ENCODE assay signal across 1 cellular context in the genomic region with DNA sequence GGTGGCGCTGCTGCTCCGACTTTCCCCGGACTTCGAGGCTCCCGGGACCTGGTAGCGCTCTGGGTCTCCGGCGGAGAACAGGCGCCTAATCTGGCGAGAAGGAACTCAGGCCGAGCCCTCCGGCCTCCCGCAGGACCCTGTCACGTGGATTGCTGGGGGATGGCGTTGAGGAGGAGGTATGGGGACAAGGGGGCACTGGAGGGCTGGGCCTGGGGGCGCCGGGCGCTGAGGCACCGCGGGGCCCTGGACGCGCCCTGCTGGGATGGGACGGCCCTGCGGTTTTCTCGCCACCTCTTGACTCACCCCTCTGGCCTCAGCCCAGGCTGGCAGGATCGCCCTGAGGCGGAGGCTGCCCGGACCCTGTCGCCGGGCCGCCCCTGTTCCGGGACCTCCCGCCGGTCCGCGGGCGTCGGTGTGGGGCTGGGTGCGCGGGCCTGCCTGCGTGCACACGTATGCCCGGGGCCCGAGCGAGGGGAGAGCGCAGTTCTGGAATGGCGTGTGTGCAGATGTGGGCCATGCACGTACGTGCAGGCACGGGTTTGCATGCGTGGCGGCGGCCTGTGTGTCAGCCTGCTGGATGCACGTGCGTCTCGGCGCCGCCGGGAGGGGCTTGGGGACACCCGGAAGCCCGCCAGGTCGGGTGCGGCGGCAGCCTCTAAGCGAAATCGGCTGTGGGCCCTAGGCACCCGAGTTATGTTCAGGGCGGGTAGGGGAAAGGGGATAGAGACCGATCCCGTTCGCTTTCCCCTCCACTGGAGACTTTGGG.
A peak's percentile ranks its signal among the peaks of the same experiment; 100 is the strongest.
TF ChIP-seq lines count a peak whose summit lies in the region.

No MANE protein-coding gene starts in this region.

TF ChIP-seq in H1, 55 proteins besides CTCF, POLR2A, EP300 and RAD21 (continued from another document):
- TF ChIP-seq, protein P1, sequence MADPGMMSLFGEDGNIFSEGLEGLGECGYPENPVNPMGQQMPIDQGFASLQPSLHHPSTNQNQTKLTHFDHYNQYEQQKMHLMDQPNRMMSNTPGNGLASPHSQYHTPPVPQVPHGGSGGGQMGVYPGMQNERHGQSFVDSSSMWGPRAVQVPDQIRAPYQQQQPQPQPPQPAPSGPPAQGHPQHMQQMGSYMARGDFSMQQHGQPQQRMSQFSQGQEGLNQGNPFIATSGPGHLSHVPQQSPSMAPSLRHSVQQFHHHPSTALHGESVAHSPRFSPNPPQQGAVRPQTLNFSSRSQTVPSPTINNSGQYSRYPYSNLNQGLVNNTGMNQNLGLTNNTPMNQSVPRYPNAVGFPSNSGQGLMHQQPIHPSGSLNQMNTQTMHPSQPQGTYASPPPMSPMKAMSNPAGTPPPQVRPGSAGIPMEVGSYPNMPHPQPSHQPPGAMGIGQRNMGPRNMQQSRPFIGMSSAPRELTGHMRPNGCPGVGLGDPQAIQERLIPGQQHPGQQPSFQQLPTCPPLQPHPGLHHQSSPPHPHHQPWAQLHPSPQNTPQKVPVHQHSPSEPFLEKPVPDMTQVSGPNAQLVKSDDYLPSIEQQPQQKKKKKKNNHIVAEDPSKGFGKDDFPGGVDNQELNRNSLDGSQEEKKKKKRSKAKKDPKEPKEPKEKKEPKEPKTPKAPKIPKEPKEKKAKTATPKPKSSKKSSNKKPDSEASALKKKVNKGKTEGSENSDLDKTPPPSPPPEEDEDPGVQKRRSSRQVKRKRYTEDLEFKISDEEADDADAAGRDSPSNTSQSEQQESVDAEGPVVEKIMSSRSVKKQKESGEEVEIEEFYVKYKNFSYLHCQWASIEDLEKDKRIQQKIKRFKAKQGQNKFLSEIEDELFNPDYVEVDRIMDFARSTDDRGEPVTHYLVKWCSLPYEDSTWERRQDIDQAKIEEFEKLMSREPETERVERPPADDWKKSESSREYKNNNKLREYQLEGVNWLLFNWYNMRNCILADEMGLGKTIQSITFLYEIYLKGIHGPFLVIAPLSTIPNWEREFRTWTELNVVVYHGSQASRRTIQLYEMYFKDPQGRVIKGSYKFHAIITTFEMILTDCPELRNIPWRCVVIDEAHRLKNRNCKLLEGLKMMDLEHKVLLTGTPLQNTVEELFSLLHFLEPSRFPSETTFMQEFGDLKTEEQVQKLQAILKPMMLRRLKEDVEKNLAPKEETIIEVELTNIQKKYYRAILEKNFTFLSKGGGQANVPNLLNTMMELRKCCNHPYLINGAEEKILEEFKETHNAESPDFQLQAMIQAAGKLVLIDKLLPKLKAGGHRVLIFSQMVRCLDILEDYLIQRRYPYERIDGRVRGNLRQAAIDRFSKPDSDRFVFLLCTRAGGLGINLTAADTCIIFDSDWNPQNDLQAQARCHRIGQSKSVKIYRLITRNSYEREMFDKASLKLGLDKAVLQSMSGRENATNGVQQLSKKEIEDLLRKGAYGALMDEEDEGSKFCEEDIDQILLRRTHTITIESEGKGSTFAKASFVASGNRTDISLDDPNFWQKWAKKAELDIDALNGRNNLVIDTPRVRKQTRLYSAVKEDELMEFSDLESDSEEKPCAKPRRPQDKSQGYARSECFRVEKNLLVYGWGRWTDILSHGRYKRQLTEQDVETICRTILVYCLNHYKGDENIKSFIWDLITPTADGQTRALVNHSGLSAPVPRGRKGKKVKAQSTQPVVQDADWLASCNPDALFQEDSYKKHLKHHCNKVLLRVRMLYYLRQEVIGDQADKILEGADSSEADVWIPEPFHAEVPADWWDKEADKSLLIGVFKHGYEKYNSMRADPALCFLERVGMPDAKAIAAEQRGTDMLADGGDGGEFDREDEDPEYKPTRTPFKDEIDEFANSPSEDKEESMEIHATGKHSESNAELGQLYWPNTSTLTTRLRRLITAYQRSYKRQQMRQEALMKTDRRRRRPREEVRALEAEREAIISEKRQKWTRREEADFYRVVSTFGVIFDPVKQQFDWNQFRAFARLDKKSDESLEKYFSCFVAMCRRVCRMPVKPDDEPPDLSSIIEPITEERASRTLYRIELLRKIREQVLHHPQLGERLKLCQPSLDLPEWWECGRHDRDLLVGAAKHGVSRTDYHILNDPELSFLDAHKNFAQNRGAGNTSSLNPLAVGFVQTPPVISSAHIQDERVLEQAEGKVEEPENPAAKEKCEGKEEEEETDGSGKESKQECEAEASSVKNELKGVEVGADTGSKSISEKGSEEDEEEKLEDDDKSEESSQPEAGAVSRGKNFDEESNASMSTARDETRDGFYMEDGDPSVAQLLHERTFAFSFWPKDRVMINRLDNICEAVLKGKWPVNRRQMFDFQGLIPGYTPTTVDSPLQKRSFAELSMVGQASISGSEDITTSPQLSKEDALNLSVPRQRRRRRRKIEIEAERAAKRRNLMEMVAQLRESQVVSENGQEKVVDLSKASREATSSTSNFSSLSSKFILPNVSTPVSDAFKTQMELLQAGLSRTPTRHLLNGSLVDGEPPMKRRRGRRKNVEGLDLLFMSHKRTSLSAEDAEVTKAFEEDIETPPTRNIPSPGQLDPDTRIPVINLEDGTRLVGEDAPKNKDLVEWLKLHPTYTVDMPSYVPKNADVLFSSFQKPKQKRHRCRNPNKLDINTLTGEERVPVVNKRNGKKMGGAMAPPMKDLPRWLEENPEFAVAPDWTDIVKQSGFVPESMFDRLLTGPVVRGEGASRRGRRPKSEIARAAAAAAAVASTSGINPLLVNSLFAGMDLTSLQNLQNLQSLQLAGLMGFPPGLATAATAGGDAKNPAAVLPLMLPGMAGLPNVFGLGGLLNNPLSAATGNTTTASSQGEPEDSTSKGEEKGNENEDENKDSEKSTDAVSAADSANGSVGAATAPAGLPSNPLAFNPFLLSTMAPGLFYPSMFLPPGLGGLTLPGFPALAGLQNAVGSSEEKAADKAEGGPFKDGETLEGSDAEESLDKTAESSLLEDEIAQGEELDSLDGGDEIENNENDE (IDR thresholded peaks at IDR 0.05; ENCODE audit: insufficient replicate concordance, low read length) = no peak
- TF ChIP-seq TEAD4 (IDR thresholded peaks at IDR 0.05; ENCODE audit: low read depth, low read length) (no peak), SIN3A (conservative IDR thresholded peaks at IDR 0.05 in 1 of 2, IDR thresholded peaks at IDR 0.05 in 1 of 2; ENCODE audit: low read depth in 1 of 2, low read length in 2 of 2) (peak in 1 of 2 experiments; percentile 38; a peak in 1 of 4 replicates), KDM5A (IDR thresholded peaks at IDR 0.05; ENCODE audit: low read length) (no peak), BACH1 (IDR thresholded peaks at IDR 0.05; ENCODE audit: low read length) (no peak), TBP (IDR thresholded peaks at IDR 0.05; ENCODE audit: low read depth, low read length) (no peak), KDM4A (IDR thresholded peaks at IDR 0.05; ENCODE audit: low read depth, low read length, severe bottlenecking) (peak; percentile 60), SP2 (IDR thresholded peaks at IDR 0.05; ENCODE audit: low read length) (no peak), SP4 (IDR thresholded peaks at IDR 0.05; ENCODE audit: low read length) (no peak), CEBPB (IDR thresholded peaks at IDR 0.05; ENCODE audit: low read depth, low read length) (no peak), SIX5 (IDR thresholded peaks at IDR 0.05; ENCODE audit: low read depth, low read length) (no peak), CBX5 (IDR thresholded peaks at IDR 0.05; ENCODE audit: low read depth, low read length) (no peak), GTF2F1 (IDR thresholded peaks at IDR 0.05; ENCODE audit: borderline replicate concordance, low read depth, low read length) (no peak), YY1 (IDR thresholded peaks at IDR 0.05; ENCODE audit: low read depth, low read length) (no peak), BCL11A (IDR thresholded peaks at IDR 0.05; ENCODE audit: low read depth in 2 of 2, low read length in 2 of 2) (no peak), JUN (IDR thresholded peaks at IDR 0.05; ENCODE audit: low read depth, low read length) (no peak), SP1 (IDR thresholded peaks at IDR 0.05; ENCODE audit: low read depth, low read length) (no peak), EZH2 (IDR thresholded peaks at IDR 0.05; ENCODE audit: low read depth, low read length, severe bottlenecking) (no peak), FOSL1 (IDR thresholded peaks at IDR 0.05; ENCODE audit: insufficient read depth, low read depth, low read length) (no peak), PHF8 (conservative IDR thresholded peaks at IDR 0.05; ENCODE audit: low read depth, low read length) (0 out of 2 replicates have a peak, but pooled peaks have one; percentile 40), SUZ12 (IDR thresholded peaks at IDR 0.05; ENCODE audit: low read length) (no peak; the same call in 1 of the 2 replicates), CBX8 (IDR thresholded peaks at IDR 0.05; ENCODE audit: borderline replicate concordance, low read depth, low read length) (no peak), POLR2AphosphoS5 (IDR thresholded peaks at IDR 0.05; ENCODE audit: low read depth, low read length) (no peak), EGR1 (IDR thresholded peaks at IDR 0.05; ENCODE audit: borderline replicate concordance, low read depth, low read length) (no peak), SRF (IDR thresholded peaks at IDR 0.05; ENCODE audit: low read depth, low read length) (no peak), CHD1 (IDR thresholded peaks at IDR 0.05; ENCODE audit: low read depth, low read length) (no peak), KDM1A (IDR thresholded peaks at IDR 0.05; ENCODE audit: borderline replicate concordance, low read length) (no peak), TCF12 (IDR thresholded peaks at IDR 0.05; ENCODE audit: low read depth, low read length) (no peak), CTBP2 (IDR thresholded peaks at IDR 0.05; ENCODE audit: borderline replicate concordance, insufficient read depth, insufficient read length, low read length) (no peak), JUND (IDR thresholded peaks at IDR 0.05; ENCODE audit: low read length) (no peak), RBBP5 (IDR thresholded peaks at IDR 0.05; ENCODE audit: borderline replicate concordance, low read depth, low read length) (no peak), MAFK (IDR thresholded peaks at IDR 0.05; ENCODE audit: low read depth, low read length) (no peak), POU5F1 (IDR thresholded peaks at IDR 0.05; ENCODE audit: low read depth, low read length) (no peak), RXRA (IDR thresholded peaks at IDR 0.05; ENCODE audit: insufficient read depth, low read depth, low read length) (no peak), RFX5 (IDR thresholded peaks at IDR 0.05; ENCODE audit: borderline replicate concordance, low read depth, low read length) (no peak), HDAC2 (IDR thresholded peaks at IDR 0.05; ENCODE audit: borderline replicate concordance in 1 of 2, low read depth in 2 of 2, low read length in 2 of 2) (peak in 1 of 2 experiments; percentile 39; a peak in 1 of 4 replicates), BRCA1 (IDR thresholded peaks at IDR 0.05; ENCODE audit: low read depth, low read length) (no peak), NRF1 (IDR thresholded peaks at IDR 0.05; ENCODE audit: low read depth, low read length) (no peak)
- TF ChIP-seq, protein P2, sequence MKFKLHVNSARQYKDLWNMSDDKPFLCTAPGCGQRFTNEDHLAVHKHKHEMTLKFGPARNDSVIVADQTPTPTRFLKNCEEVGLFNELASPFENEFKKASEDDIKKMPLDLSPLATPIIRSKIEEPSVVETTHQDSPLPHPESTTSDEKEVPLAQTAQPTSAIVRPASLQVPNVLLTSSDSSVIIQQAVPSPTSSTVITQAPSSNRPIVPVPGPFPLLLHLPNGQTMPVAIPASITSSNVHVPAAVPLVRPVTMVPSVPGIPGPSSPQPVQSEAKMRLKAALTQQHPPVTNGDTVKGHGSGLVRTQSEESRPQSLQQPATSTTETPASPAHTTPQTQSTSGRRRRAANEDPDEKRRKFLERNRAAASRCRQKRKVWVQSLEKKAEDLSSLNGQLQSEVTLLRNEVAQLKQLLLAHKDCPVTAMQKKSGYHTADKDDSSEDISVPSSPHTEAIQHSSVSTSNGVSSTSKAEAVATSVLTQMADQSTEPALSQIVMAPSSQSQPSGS (IDR thresholded peaks at IDR 0.05; ENCODE audit: low read length) = no peak
- TF ChIP-seq, protein P3, sequence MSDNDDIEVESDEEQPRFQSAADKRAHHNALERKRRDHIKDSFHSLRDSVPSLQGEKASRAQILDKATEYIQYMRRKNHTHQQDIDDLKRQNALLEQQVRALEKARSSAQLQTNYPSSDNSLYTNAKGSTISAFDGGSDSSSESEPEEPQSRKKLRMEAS (IDR thresholded peaks at IDR 0.05) = peak; percentile 91
- TF ChIP-seq, protein P4, sequence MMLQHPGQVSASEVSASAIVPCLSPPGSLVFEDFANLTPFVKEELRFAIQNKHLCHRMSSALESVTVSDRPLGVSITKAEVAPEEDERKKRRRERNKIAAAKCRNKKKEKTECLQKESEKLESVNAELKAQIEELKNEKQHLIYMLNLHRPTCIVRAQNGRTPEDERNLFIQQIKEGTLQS (IDR thresholded peaks at IDR 0.05; ENCODE audit: insufficient read depth, low read depth, low read length) = no peak
- TF ChIP-seq, protein P5, sequence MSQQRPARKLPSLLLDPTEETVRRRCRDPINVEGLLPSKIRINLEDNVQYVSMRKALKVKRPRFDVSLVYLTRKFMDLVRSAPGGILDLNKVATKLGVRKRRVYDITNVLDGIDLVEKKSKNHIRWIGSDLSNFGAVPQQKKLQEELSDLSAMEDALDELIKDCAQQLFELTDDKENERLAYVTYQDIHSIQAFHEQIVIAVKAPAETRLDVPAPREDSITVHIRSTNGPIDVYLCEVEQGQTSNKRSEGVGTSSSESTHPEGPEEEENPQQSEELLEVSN (IDR thresholded peaks at IDR 0.05) = peak; percentile 68
